Comparison of ENCODE assay signal across 14 cellular contexts in the genomic region with DNA sequence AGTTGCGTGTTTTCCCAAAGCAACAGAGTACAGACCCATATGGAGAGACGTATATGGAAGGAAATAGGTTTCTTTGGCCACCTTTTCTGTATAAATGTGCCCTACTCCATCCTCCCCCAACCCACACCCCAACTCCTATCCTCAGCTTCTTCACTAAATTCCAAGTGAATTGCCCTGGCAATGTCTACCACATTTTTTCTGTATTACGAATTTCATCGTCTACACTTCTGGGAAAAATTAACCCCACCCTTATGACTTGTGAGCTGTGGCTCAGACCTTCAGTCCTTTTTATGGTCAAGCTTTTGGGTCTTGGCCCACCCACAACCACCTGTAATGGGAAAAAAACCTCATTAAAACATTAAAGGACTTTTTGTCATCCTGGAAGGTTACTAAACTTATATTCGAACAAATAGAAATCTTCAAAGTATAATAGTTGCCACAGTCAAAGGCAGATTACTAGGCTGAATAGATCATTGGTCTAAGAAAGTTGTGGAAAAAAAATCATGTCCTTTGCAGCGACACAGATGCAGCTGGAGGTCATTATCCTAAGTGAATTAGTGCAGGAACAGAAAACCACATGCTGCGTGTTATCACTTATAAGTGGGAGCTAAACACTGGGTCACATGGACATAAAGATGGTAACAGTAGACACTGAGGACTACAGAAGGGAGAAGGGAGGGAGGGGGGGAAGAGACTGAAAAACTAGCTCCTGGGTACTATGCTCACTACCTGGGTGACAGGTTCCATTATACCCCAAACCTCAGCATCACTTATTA. TPM values are rescaled to one million over a fixed set of nuclear protein-coding genes. Genes with fewer than 3 reads are reported as not detected.
DNase-seq lines count a peak whose midpoint lies in the region; ATAC-seq, FAIRE-seq and TF ChIP-seq lines count a peak whose summit lies in the region.
"Had no signal": no experiment of that assay in that cellular context is flagged by ENCODE, and none has a peak within 500 bp of the region (broad histone marks: within the 10 kb centered on the region; RNA-seq: fewer than 3 reads in every experiment).

No MANE protein-coding gene starts in this region.

- POLR2A ChIA-PET in K562 (lab: Yijun Ruan, JAX), result interaction anchor here (0.6 kb wide), 1 partner anchor 803 kb away, joined by 3 read pairs; no protein-coding TSS in a partner anchor

- CTCF ChIA-PET in K562 (lab: Yijun Ruan, JAX; ENCODE audit: low intra/inter-chr PET ratio), result no interaction called here

- H3K4me2 ChIP-seq in K562 (ENCODE audit: insufficient read depth, low read length), result no peak overlapping the region
- H3K4me2 ChIP-seq: smooth muscle cell had no signal

- no peaks in the 10 kb centered on the region for H3K79me2 ChIP-seq in K562 (ENCODE audit: control insufficient read depth, insufficient read depth, low read length)

- no TSS peak for BruUV-seq in K562 (replicated peaks; lab: Mats Ljungman, UMichigan)

- ATAC-seq in K562, result no peak

- H3K4me1 ChIP-seq in K562 (replicated peaks in 1 of 2; ENCODE audit: control insufficient read depth in 2 of 2, insufficient read depth in 2 of 2, low read length in 2 of 2), result peaks cover 0 to 4% of the 10 kb centered on the region in 2 experiments; a peak in 3 of 5 replicates
- H3K4me1 ChIP-seq in ovary (ENCODE audit: insufficient read depth), result no peaks in the 10 kb centered on the region

- no peak overlapping the region for H3K9ac ChIP-seq in K562 (ENCODE audit: insufficient read depth in 1 of 2, low read depth in 2 of 2, low read length in 2 of 2)

- no peak overlapping the region for H3K4me3 ChIP-seq in K562
- no peak overlapping the region for H3K4me3 ChIP-seq in ovary
- H3K4me3 ChIP-seq: left ventricle myocardium inferior, smooth muscle cell, suprapubic skin had no signal

- H3K9me3 ChIP-seq in K562 (replicated peaks; ENCODE audit: control insufficient read depth, insufficient read depth, low read depth, low read length), result no peaks in the 10 kb centered on the region
- H3K9me3 ChIP-seq in ovary, result no peaks in the 10 kb centered on the region
- H3K9me3 ChIP-seq: suprapubic skin had no signal

- no peak for FAIRE-seq in K562 (lab: Jason Lieb, UNC)
- no peak for FAIRE-seq in D721Med (lab: Jason Lieb, UNC)

- TF ChIP-seq POLR2A in K562 (conservative IDR thresholded peaks at IDR 0.05) (no peak), ovary (IDR thresholded peaks at IDR 0.05) (no peak)

- WGBS in K562 (ENCODE audit: insufficient coverage, low coverage, missing lambda C conversion rate), result 23% methylated on average over 7 of the region's 7 CpGs
- 43 to 48% (median 46%) methylated on average over 7 of the region's 7 CpGs for WGBS in ovary, 3 donors

- H3K9me1 ChIP-seq in K562 (ENCODE audit: control insufficient read depth, insufficient read depth, low read length), result no peaks in the 10 kb centered on the region

- H3K27ac ChIP-seq in K562 (ENCODE audit: extremely low read depth, low read depth, low read length) (no peak overlapping the region), ovary (no peak overlapping the region)
- H3K27ac ChIP-seq: left ventricle myocardium inferior, suprapubic skin had no signal

- TF ChIP-seq RAD21 in K562 (CRISPR knock-in tag; conservative IDR thresholded peaks at IDR 0.05 in 1 of 2, IDR thresholded peaks at IDR 0.05 in 1 of 2), result no peak

- no peaks in the 10 kb centered on the region for H4K20me1 ChIP-seq in K562 (replicated peaks; ENCODE audit: control insufficient read depth, insufficient read depth, low read length)

- TF ChIP-seq CTCF in K562 (IDR thresholded peaks at IDR 0.05 in 2 of 3, conservative IDR thresholded peaks at IDR 0.05 in 1 of 3; ENCODE audit: insufficient read depth in 2 of 3, low read depth in 1 of 3, low read length in 3 of 3), result no peak
- no peak for TF ChIP-seq CTCF in D721Med (IDR thresholded peaks at IDR 0.05; ENCODE audit: insufficient read depth, missing control alignments)
- no peak for TF ChIP-seq CTCF in ovary (IDR thresholded peaks at IDR 0.05)

- in situ Hi-C loops in K562 (cut with MboI), result loop anchor here (25.0 kb wide), 1 partner anchor 1083 kb away; no protein-coding TSS in a partner anchor

- H2AFZ ChIP-seq in K562 (ENCODE audit: low read depth, low read length), result no peak overlapping the region

- H3K36me3 ChIP-seq in K562 (ENCODE audit: control insufficient read depth, insufficient read depth, low read length) (no peaks in the 10 kb centered on the region), ovary (no peaks in the 10 kb centered on the region)
- H3K36me3 ChIP-seq: left ventricle myocardium inferior, suprapubic skin had no signal

- TF ChIP-seq EP300 in K562 (IDR thresholded peaks at IDR 0.05; ENCODE audit: low read length), result no peak
- no peak for TF ChIP-seq EP300 in ovary (IDR thresholded peaks at IDR 0.05)

- intact Hi-C loops in K562 (cut with micrococcal nuclease) (loop anchor here (5.0 to 10.0 kb wide), 2 partner anchors 193 to 395 kb away; no protein-coding TSS in a partner anchor), ovary (cut with DNase I) (no loop called here)

- H3K27me3 ChIP-seq in K562 (ENCODE audit: control insufficient read depth in 2 of 2, insufficient read depth in 2 of 2, low read length in 2 of 2), result no peaks in the 10 kb centered on the region
- H3K27me3 ChIP-seq in ovary, result no peaks in the 10 kb centered on the region
- H3K27me3 ChIP-seq: suprapubic skin had no signal

- DNase-seq in Daoy (ENCODE audit: low read depth), result peak; percentile 52
- peak; percentile 45 for DNase-seq in LHCN-M2 (ENCODE audit: low read depth)
- peak in 1 of 4 experiments; percentile 24 for DNase-seq in K562 (ENCODE audit: extremely low read depth in 1 of 4, low spot score in 3 of 4)
- DNase-seq in kidney tubule cell (ENCODE audit: low spot score), result peak; percentile 78
- no peak for DNase-seq in D721Med (ENCODE audit: insufficient read length, low spot score)
- no peak for DNase-seq in SIG-M5 (lab: John Stamatoyannopoulos, UW)
- no peak for DNase-seq in kidney glomerular epithelial cell (lab: John Stamatoyannopoulos, UW)
- no peak for DNase-seq in ovary
- DNase-seq: activated CD4-positive, alpha-beta T cell treated with anti-CD3 and anti-CD28 coated beads, Interleukin-2, amount 50 U/mL, for 48 hours; activated naive CD4-positive, alpha-beta T cell; left ventricle myocardium inferior; NCI-H1092 had no signal

TF ChIP-seq in K562, 482 proteins besides CTCF, POLR2A, EP300 and RAD21:
- TF ChIP-seq CREB1 (IDR thresholded peaks at IDR 0.05) (no peak), CREB1 (CRISPR knock-in tag; IDR thresholded peaks at IDR 0.05) (no peak), PHF20 (IDR thresholded peaks at IDR 0.05; ENCODE audit: partially characterized antibody) (no peak), ESRRA (IDR thresholded peaks at IDR 0.05; ENCODE audit: borderline replicate concordance, low read depth) (peak; percentile 47; the same call in 1 of the 2 replicates), ZNF24 (IDR thresholded peaks at IDR 0.05) (no peak), ZNF551 (CRISPR knock-in tag; IDR thresholded peaks at IDR 0.05) (no peak)
- TF ChIP-seq, protein P1, sequence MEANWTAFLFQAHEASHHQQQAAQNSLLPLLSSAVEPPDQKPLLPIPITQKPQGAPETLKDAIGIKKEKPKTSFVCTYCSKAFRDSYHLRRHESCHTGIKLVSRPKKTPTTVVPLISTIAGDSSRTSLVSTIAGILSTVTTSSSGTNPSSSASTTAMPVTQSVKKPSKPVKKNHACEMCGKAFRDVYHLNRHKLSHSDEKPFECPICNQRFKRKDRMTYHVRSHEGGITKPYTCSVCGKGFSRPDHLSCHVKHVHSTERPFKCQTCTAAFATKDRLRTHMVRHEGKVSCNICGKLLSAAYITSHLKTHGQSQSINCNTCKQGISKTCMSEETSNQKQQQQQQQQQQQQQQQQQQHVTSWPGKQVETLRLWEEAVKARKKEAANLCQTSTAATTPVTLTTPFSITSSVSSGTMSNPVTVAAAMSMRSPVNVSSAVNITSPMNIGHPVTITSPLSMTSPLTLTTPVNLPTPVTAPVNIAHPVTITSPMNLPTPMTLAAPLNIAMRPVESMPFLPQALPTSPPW (CRISPR knock-in tag; IDR thresholded peaks at IDR 0.05), result peak; percentile 25; the same call in 1 of the 2 replicates
- TF ChIP-seq, protein P2, sequence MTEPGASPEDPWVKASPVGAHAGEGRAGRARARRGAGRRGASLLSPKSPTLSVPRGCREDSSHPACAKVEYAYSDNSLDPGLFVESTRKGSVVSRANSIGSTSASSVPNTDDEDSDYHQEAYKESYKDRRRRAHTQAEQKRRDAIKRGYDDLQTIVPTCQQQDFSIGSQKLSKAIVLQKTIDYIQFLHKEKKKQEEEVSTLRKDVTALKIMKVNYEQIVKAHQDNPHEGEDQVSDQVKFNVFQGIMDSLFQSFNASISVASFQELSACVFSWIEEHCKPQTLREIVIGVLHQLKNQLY (CRISPR knock-in tag; conservative IDR thresholded peaks at IDR 0.05), result no peak

RNA-seq across cellular contexts. Expression of a gene that starts 15.7 kb away (rescaled TPM):
- total RNA-seq in Daoy (2014; rRNA removed; shearing (Covaris generic)), result 259 and 298 TPM in 2 replicates
- total RNA-seq in LHCN-M2 (2014; rRNA removed) (74.7 and 104 TPM in 2 replicates), K562 (2014; rRNA removed) (20.9 and 39.6 TPM in 2 replicates), K562 (2014; rRNA removed; fragmentation: Illumina TruSeq; extraction: Trizol) (16.7 and 17.7 TPM in 2 replicates), K562 (2015; rRNA removed; fragmentation: Illumina TruSeq; extraction: Trizol) (31.8 and 34.5 TPM in 2 replicates), K562 (2021) (21.3 and 22.7 TPM in 2 replicates), ovary (1,000 to 10,000 TPM in 1 of 7 donors, 100 to 1,000 TPM in 6; 162 to 1,807 (median 236) TPM)
- polyA plus RNA-seq in LHCN-M2 (2012), result 37.3 TPM
- 39.0 and 119 TPM in 2 replicates for total RNA-seq in K562 (2011; cell fraction: chromatin; rRNA removed; ENCODE audit: low replicate concordance)
- total RNA-seq in K562 (2011; cell fraction: nucleolus; rRNA removed), result 77.4 and 121 TPM in 2 replicates
- total RNA-seq in K562 (2011; cell fraction: nucleoplasm; rRNA removed), result 50.6 and 60.0 TPM in 2 replicates
- polyA plus RNA-seq in K562 (2011; rRNA removed) (15.0 and 23.8 TPM in 2 replicates), K562 (2014; fragmentation: Illumina TruSeq; extraction: Trizol) (23.8 and 24.4 TPM in 2 replicates), K562 (2014; fragmentation: Nextera tagmentation; extraction: Ambion mirVana) (1 to 10 TPM; 6.9 to 8.8 TPM), K562 (2014; rRNA removed) (15.3 and 18.2 TPM in 2 replicates), ovary (100 to 1,000 TPM; 109 to 194 TPM)
- 17.5 and 26.1 TPM in 2 replicates for polyA plus RNA-seq in K562 (2011; cell fraction: cytosol; rRNA removed)
- 75.3 and 106 TPM in 2 replicates for polyA plus RNA-seq in K562 (2011; cell fraction: nucleus; rRNA removed)
- polyA plus RNA-seq in K562 (2012), result 23.5 and 32.0 TPM in 2 replicates
- 19.5 and 24.3 TPM in 2 replicates for polyA minus RNA-seq in K562 (2011; rRNA and poly(A)+ RNA removed)
- polyA minus RNA-seq in K562 (2011; cell fraction: cytosol; rRNA and poly(A)+ RNA removed), result 17.6 and 21.0 TPM in 2 replicates
- 67.9 and 90.0 TPM in 2 replicates for polyA minus RNA-seq in K562 (2011; cell fraction: nucleus; rRNA and poly(A)+ RNA removed)

Comparison
In these comparisons a context has a peak if more than half of its experiments do, and no peak if none do; other contexts are left out.
1. DNase-seq: peak in Daoy (single experiment), LHCN-M2 (single experiment) and kidney tubule cell (single experiment); none in D721Med (single experiment), SIG-M5 (single experiment), kidney glomerular epithelial cell (single experiment) and ovary (0 of 5).